ENCODE assay signal across 27 cellular contexts in genomic region chr6:139443226-139444112, GRCh38.
DNase-seq lines count a peak whose midpoint lies in the region; TF ChIP-seq lines count a peak whose summit lies in the region.
"Had no signal": no experiment of that assay in that cellular context is flagged by ENCODE, and none has a peak within 500 bp of the region (broad histone marks: within the 10 kb centered on the region; RNA-seq: fewer than 3 reads in every experiment).

No MANE protein-coding gene starts in this region.

- H3K9me3 ChIP-seq in AG04450 (ENCODE audit: control insufficient read depth, insufficient read depth, low read length) (no peaks in the 10 kb centered on the region), H9 (ENCODE audit: control insufficient read depth, low read depth, low read length) (no peaks in the 10 kb centered on the region)
- H3K9me3 ChIP-seq: colonic mucosa, esophagus muscularis mucosa, MG63, upper lobe of right lung had no signal

- H2BK20ac ChIP-seq in H9 (ENCODE audit: low read depth, low read length, poor library complexity, severe bottlenecking) = no peak overlapping the region

- in situ Hi-C loops in astrocyte of the spinal cord (cut with HindIII; ENCODE audit: low sequenced_read_pairs) = no loop called here

- no peak overlapping the region for H2BK15ac ChIP-seq in H9 (ENCODE audit: low read depth, low read length)

- H3K14ac ChIP-seq in H9 (ENCODE audit: insufficient read depth, low read length) = no peak overlapping the region

- H3K27ac Mint-ChIP-seq in H9 (no peak overlapping the region), immature natural killer cell (no peak overlapping the region)
- no peak overlapping the region for H3K27ac Mint-ChIP-seq in activated CD4-positive, alpha-beta memory T cell treated with anti-CD3 and anti-CD28 coated beads, Interleukin-2, amount 10 ng/mL, durations not matched to agents 7 days and 5 days
- H3K27ac Mint-ChIP-seq: naive B cell, T-cell had no signal

- H2BK120ac ChIP-seq in H9 (ENCODE audit: low read depth, low read length, poor library complexity, severe bottlenecking) = no peak overlapping the region

- no peaks in the 10 kb centered on the region for H3K9me3 Mint-ChIP-seq in H9
- no peaks in the 10 kb centered on the region for H3K9me3 Mint-ChIP-seq in immature natural killer cell
- H3K9me3 Mint-ChIP-seq in activated CD4-positive, alpha-beta memory T cell treated with anti-CD3 and anti-CD28 coated beads, Interleukin-2, amount 10 ng/mL, durations not matched to agents 7 days and 5 days = no peaks in the 10 kb centered on the region
- H3K9me3 Mint-ChIP-seq: effector memory CD8-positive, alpha-beta T cell; naive B cell; T-cell had no signal

- H3K18ac ChIP-seq in H9 (ENCODE audit: insufficient read length, low read depth, low read length) = no peak overlapping the region

- no peaks in the 10 kb centered on the region for H3K23me2 ChIP-seq in H9 (ENCODE audit: insufficient read length, low read depth, low read length, poor library complexity, severe bottlenecking)

- no peak overlapping the region for H3K4ac ChIP-seq in H9 (ENCODE audit: low read depth, low read length)

- no peak overlapping the region for H2BK5ac ChIP-seq in H9 (ENCODE audit: insufficient read length, low read length)

- no CpG with 5 or more reads among the region's 15 CpGs for WGBS in H9 (ENCODE audit: extremely low coverage, insufficient read length, low lambda C conversion rate)

- H3K4me3 Mint-ChIP-seq in H9 (no peak overlapping the region), immature natural killer cell (no peak overlapping the region)
- no peak overlapping the region for H3K4me3 Mint-ChIP-seq in activated CD4-positive, alpha-beta memory T cell treated with anti-CD3 and anti-CD28 coated beads, Interleukin-2, amount 10 ng/mL, durations not matched to agents 7 days and 5 days
- H3K4me3 Mint-ChIP-seq: effector memory CD8-positive, alpha-beta T cell; naive B cell; T-cell had no signal

- H4K20me1 ChIP-seq in H9 (ENCODE audit: control insufficient read depth, insufficient read depth, insufficient read length) = no peaks in the 10 kb centered on the region

- H3T11ph ChIP-seq in H9 (ENCODE audit: low read length) = no peak overlapping the region

- CTCF ChIA-PET in AG04450 (lab: Charles Lee) = no interaction called here
- CTCF ChIA-PET in activated CD4-positive, alpha-beta memory T cell treated with anti-CD3 and anti-CD28 coated beads, Interleukin-2, amount 10 ng/mL, durations not matched to agents 7 days and 5 days (lab: Charles Lee) = interaction anchor here (1.1 to 1.5 kb wide), 4 partner anchors 68 to 224 kb away, joined by 3 to 4 read pairs (median 3); partner anchors contain the start of gene CITED2

- H3K36me3 Mint-ChIP-seq in H9 (ENCODE audit: insufficient read depth in 1 of 3, low read depth in 3 of 3) (no peaks in the 10 kb centered on the region), immature natural killer cell (no peaks in the 10 kb centered on the region)
- peaks cover 4% of the 10 kb centered on the region for H3K36me3 Mint-ChIP-seq in activated CD4-positive, alpha-beta memory T cell treated with anti-CD3 and anti-CD28 coated beads, Interleukin-2, amount 10 ng/mL, durations not matched to agents 7 days and 5 days (ENCODE audit: low read depth)
- H3K36me3 Mint-ChIP-seq: naive B cell, T-cell had no signal

- H3K4me3 ChIP-seq in AG04450 (ENCODE audit: low read depth, low read length) = no peak overlapping the region
- H3K4me3 ChIP-seq in astrocyte of the spinal cord (ENCODE audit: low read depth, low read length) = no peak overlapping the region
- H3K4me3 ChIP-seq: colonic mucosa, esophagus muscularis mucosa, MG63, PC-9, upper lobe of right lung had no signal

- H3K56ac ChIP-seq in H9 (ENCODE audit: insufficient read length, low read depth, low read length) = no peak overlapping the region

- peaks cover 25 to 28% of the 10 kb centered on the region in 2 experiments for H3K4me1 Mint-ChIP-seq in H9
- H3K4me1 Mint-ChIP-seq in immature natural killer cell = no peaks in the 10 kb centered on the region
- peaks cover 42% of the 10 kb centered on the region for H3K4me1 Mint-ChIP-seq in activated CD4-positive, alpha-beta memory T cell treated with anti-CD3 and anti-CD28 coated beads, Interleukin-2, amount 10 ng/mL, durations not matched to agents 7 days and 5 days

- no peaks in the 10 kb centered on the region; the same call in 1 of the 2 replicates for H3K4me1 ChIP-seq in H9 (ENCODE audit: insufficient read depth, low read length)
- H3K4me1 ChIP-seq: colonic mucosa, upper lobe of right lung had no signal

- no peak overlapping the region for H4K5ac ChIP-seq in H9 (ENCODE audit: insufficient read length, low read depth, low read length)

- H3K27me3 Mint-ChIP-seq in H9 (ENCODE audit: low read depth) (no peaks in the 10 kb centered on the region), immature natural killer cell (ENCODE audit: low read depth in 3 of 3) (peaks cover 0 to 2% (median under 1%) of the 10 kb centered on the region in 3 donors)
- H3K27me3 Mint-ChIP-seq in activated CD4-positive, alpha-beta memory T cell treated with anti-CD3 and anti-CD28 coated beads, Interleukin-2, amount 10 ng/mL, durations not matched to agents 7 days and 5 days = no peaks in the 10 kb centered on the region
- H3K27me3 Mint-ChIP-seq: naive B cell, T-cell had no signal

- TF ChIP-seq CTCF in AG04450 (IDR thresholded peaks at IDR 0.05; ENCODE audit: low read depth, low read length) (no peak), astrocyte of the spinal cord (IDR thresholded peaks at IDR 0.05; ENCODE audit: low read depth, low read length) (no peak), H9 (conservative IDR thresholded peaks at IDR 0.05) (no peak)

- H2AK5ac ChIP-seq in H9 (ENCODE audit: insufficient read length, low read length) = no peak overlapping the region

- H2BK12ac ChIP-seq in H9 (ENCODE audit: insufficient read length, low read depth, low read length) = no peak overlapping the region

- no peaks in the 10 kb centered on the region for H3K79me2 ChIP-seq in H9 (ENCODE audit: insufficient read depth, low read length)

- no peak overlapping the region for H4K8ac ChIP-seq in H9 (replicated peaks; ENCODE audit: insufficient read length, low read depth, low read length)

- no peak overlapping the region for H3K23ac ChIP-seq in H9 (ENCODE audit: insufficient read length, low read depth, low read length)

- POLR2A ChIA-PET in AG04450 (lab: Yijun Ruan, JAX) = no interaction called here
- POLR2A ChIA-PET in activated CD4-positive, alpha-beta memory T cell treated with anti-CD3 and anti-CD28 coated beads, Interleukin-2, amount 10 ng/mL, durations not matched to agents 7 days and 5 days (lab: Charles Lee) = interaction anchor here (1.0 to 2.4 kb wide), 2 partner anchors 68 to 74 kb away, joined by 3 to 20 read pairs; partner anchors contain the start of gene CITED2

- no peaks in the 10 kb centered on the region for H3K79me1 ChIP-seq in H9 (ENCODE audit: insufficient read depth, low read depth, low read length, poor library complexity, severe bottlenecking)

- H4K91ac ChIP-seq in H9 (ENCODE audit: insufficient read length, low read depth, low read length) = no peak overlapping the region

- no peaks in the 10 kb centered on the region for H3K27me3 ChIP-seq in AG04450 (ENCODE audit: control insufficient read depth, insufficient read depth, low read length)
- H3K27me3 ChIP-seq in H9 (ENCODE audit: insufficient read depth, low read length) = no peaks in the 10 kb centered on the region
- H3K27me3 ChIP-seq: colonic mucosa, esophagus muscularis mucosa, MG63, upper lobe of right lung had no signal

- H3K9ac ChIP-seq in H9 (ENCODE audit: extremely low read depth, insufficient read length, low read length) = no peak overlapping the region

- H2AFZ ChIP-seq in H9 (ENCODE audit: low read length) = no peak overlapping the region
- H2AFZ ChIP-seq: PC-9 had no signal

- H3K27ac ChIP-seq in AG04450 (ENCODE audit: low read depth, low read length) = no peak overlapping the region
- H3K27ac ChIP-seq in H9 (ENCODE audit: insufficient read length, low read depth, low read length) = no peak overlapping the region
- H3K27ac ChIP-seq: C4-2B, colonic mucosa, esophagus muscularis mucosa, PC-9 had no signal

- DNase-seq in AG04450 (ENCODE audit: low read depth, low spot score) (peak; percentile 18), EL (peak; percentile 60), astrocyte of the spinal cord (ENCODE audit: low read depth, low spot score) (peak; percentile 28), kidney tubule cell (ENCODE audit: low spot score) (peak; percentile 7), H9 (no peak), hypothalamus (lab: John Stamatoyannopoulos, UW) (no peak), immature natural killer cell (no peak)
- DNase-seq in activated CD4-positive, alpha-beta memory T cell treated with anti-CD3 and anti-CD28 coated beads, Interleukin-2, amount 10 ng/mL, durations not matched to agents 7 days and 5 days = no peak
- DNase-seq: activated CD8-positive, alpha-beta T cell treated with anti-CD3 and anti-CD28 coated beads, Interleukin-2, amount 10 ng/mL, durations not matched to agents 7 days and 5 days; activated T-cell treated with anti-CD3 and anti-CD28 coated beads, Interleukin-2, amount 50 U/mL, for 1 hour; colonic mucosa; effector memory CD8-positive, alpha-beta T cell; glutamatergic neuron; mesenchymal stem cell; MG63; naive B cell; NCI-H1417 treated with DMSO at 0.1 percent for 48 hours; NCI-H510A; NK-92 treated with Interleukin-12 subunit alpha and Interleukin-12 subunit beta, amount 100 ng/mL, for 24 hours; SHP77; small intestine; stimulated activated CD4-positive, alpha-beta T cell treated with anti-CD3 and anti-CD28 coated beads, Interleukin-2, amount 100 ng/mL, for 24 hours; T-cell; upper lobe of right lung had no signal

- H3K4me2 ChIP-seq in H9 (ENCODE audit: insufficient read depth, insufficient read length, low read length) = no peak overlapping the region
- H3K4me2 ChIP-seq: PC-9 had no signal

Comparison
In these comparisons a context has a peak if more than half of its experiments do, and no peak if none do; other contexts are left out.
1. DNase-seq: peak in AG04450 (single experiment), EL (single experiment), astrocyte of the spinal cord (single experiment) and kidney tubule cell (single experiment); none in H9 (single experiment), hypothalamus (0 of 51), immature natural killer cell (0 of 3) and activated CD4-positive, alpha-beta memory T cell treated with anti-CD3 and anti-CD28 coated beads, Interleukin-2, amount 10 ng/mL, durations not matched to agents 7 days and 5 days (single experiment).